Comparison of ENCODE assay signal across 10 cellular contexts in genomic region chr4:27702710-27703431, GRCh38.
DNase-seq lines count a peak whose midpoint lies in the region; ATAC-seq, FAIRE-seq and TF ChIP-seq lines count a peak whose summit lies in the region.
"Had no signal": no experiment of that assay in that cellular context is flagged by ENCODE, and none has a peak within 500 bp of the region (broad histone marks: within the 10 kb centered on the region; RNA-seq: fewer than 3 reads in every experiment).

No MANE protein-coding gene starts in this region.

- peak; percentile 1 for DNase-seq in DMS 273 (lab: John Stamatoyannopoulos, UW; ENCODE audit: unreplicated experiment)
- no peak for DNase-seq in DMS 273 treated with DMSO at 0.1 percent for 48 hours (lab: John Stamatoyannopoulos, UW)
- DNase-seq in NCI-H226, result peak; percentile 3
- peak; percentile 74 for DNase-seq in bronchial epithelial cell (ENCODE audit: low read depth)
- DNase-seq in retinal pigment epithelial cell (ENCODE audit: low read depth), result no peak
- DNase-seq in suprapubic skin (ENCODE audit: low spot score in 2 of 2), result no peak
- no peak for DNase-seq in AML-193 (lab: John Stamatoyannopoulos, UW)
- DNase-seq: activated naive CD4-positive, alpha-beta T cell treated with Interleukin-2 at 50 U/mL for 16 hours had no signal

- H3K36me3 ChIP-seq in bronchial epithelial cell (ENCODE audit: control insufficient read depth, insufficient read depth, low read length) (no peaks in the 10 kb centered on the region), suprapubic skin (no peaks in the 10 kb centered on the region)
- H3K36me3 ChIP-seq: esophagus muscularis mucosa had no signal

- no peak overlapping the region for H3K27ac ChIP-seq in suprapubic skin
- H3K27ac ChIP-seq: esophagus muscularis mucosa had no signal

- FAIRE-seq in bronchial epithelial cell (lab: Jason Lieb, UNC), result no peak

- TF ChIP-seq EP300 in suprapubic skin (IDR thresholded peaks at IDR 0.05), result no peak

- no peaks in the 10 kb centered on the region for H3K9me3 ChIP-seq in suprapubic skin
- H3K9me3 ChIP-seq: esophagus muscularis mucosa had no signal

- no peaks in the 10 kb centered on the region for H3K4me1 ChIP-seq in suprapubic skin

- TF ChIP-seq CTCF in bronchial epithelial cell (IDR thresholded peaks at IDR 0.05; ENCODE audit: insufficient read depth, low read length, severe bottlenecking) (peak; percentile 28), retinal pigment epithelial cell (conservative IDR thresholded peaks at IDR 0.05; ENCODE audit: low read depth, low read length) (peak; percentile 62), suprapubic skin (IDR thresholded peaks at IDR 0.05) (no peak)

- H3K27me3 ChIP-seq in bronchial epithelial cell (ENCODE audit: control insufficient read depth, insufficient read depth, low read length) (no peaks in the 10 kb centered on the region), suprapubic skin (no peaks in the 10 kb centered on the region)
- H3K27me3 ChIP-seq: esophagus muscularis mucosa had no signal

- 39% methylated on average over 5 of the region's 5 CpGs for WGBS in suprapubic skin

- no peak for ATAC-seq in HG02759 (IDR thresholded peaks at IDR 0.05; ENCODE audit: unreplicated experiment)

- TF ChIP-seq POLR2A in suprapubic skin (IDR thresholded peaks at IDR 0.05), result no peak

- no peak overlapping the region for H3K4me3 ChIP-seq in bronchial epithelial cell (ENCODE audit: low read depth, low read length)
- no peak overlapping the region for H3K4me3 ChIP-seq in retinal pigment epithelial cell (ENCODE audit: low read length)
- no peak overlapping the region for H3K4me3 ChIP-seq in suprapubic skin
- H3K4me3 ChIP-seq: esophagus muscularis mucosa had no signal

Comparison
In these comparisons a context has a peak if more than half of its experiments do, and no peak if none do; other contexts are left out.
1. DNase-seq: peak in DMS 273 (single experiment), NCI-H226 (single experiment) and bronchial epithelial cell (single experiment); none in DMS 273 treated with DMSO at 0.1 percent for 48 hours (single experiment), retinal pigment epithelial cell (single experiment), suprapubic skin (0 of 2) and AML-193 (0 of 2).
2. CTCF ChIP-seq: peak in bronchial epithelial cell (single experiment) and retinal pigment epithelial cell (single experiment); none in suprapubic skin (0 of 2).